Comparison of ENCODE assay signal across 25 cellular contexts in the genomic region with DNA sequence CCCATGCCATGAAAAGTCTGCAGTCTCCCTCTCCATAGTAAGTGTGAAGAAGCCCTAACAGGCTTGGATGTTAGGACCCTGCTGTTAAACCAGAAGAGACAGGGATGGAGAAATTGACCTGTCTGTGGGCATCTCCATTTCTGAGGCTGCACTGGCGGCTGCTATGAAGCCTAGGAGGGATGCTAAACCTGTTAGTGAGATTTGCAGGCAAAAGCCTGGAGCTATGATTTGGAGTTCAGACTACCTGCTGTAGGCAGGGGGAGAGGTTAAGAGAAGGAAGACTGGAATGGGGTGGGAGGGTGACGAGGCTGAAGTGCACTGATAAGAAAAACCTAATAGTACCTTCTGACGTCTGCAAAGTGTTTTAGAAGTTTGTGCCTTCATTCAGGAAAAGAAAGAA.
"Had no signal": no experiment of that assay in that cellular context is flagged by ENCODE, and none has a peak within 500 bp of the region (broad histone marks: within the 10 kb centered on the region; RNA-seq: fewer than 3 reads in every experiment).

No MANE protein-coding gene starts in this region.

- H3K27me3 Mint-ChIP-seq: activated naive CD8-positive, alpha-beta T cell had no signal

- H3K4me3 Mint-ChIP-seq: activated naive CD8-positive, alpha-beta T cell; activated T-cell treated with anti-CD3 and anti-CD28 coated beads, Interleukin-2, amount 50 U/mL, for 4 hours; stimulated activated effector memory CD8-positive, alpha-beta T cell treated with anti-CD3 and anti-CD28 coated beads, Interleukin-12 subunit alpha, Interleukin-12 subunit beta, amount 100 ng/mL, for 72 hours; stimulated activated naive CD8-positive, alpha-beta T cell treated with anti-CD3 and anti-CD28 coated beads, Interleukin-15, amount 100 ng/mL, for 72 hours; T-cell; T-helper 2 cell treated with Interferon-gamma antibody and Interleukin-4, amounts not matched to agents 5 μg/mL and 100 μg/mL, for 36 hours had no signal

- H3K36me3 ChIP-seq: adrenal gland, ascending aorta, brain microvascular endothelial cell, right lobe of liver, tibial artery, WERI-Rb-1 had no signal

- H3K27ac ChIP-seq: adrenal gland, ascending aorta, brain microvascular endothelial cell, right lobe of liver, skin epidermis, tibial artery, WERI-Rb-1 had no signal

- H3K36me3 Mint-ChIP-seq: activated naive CD8-positive, alpha-beta T cell; stimulated activated effector memory CD8-positive, alpha-beta T cell treated with anti-CD3 and anti-CD28 coated beads, Interleukin-12 subunit alpha, Interleukin-12 subunit beta, amount 100 ng/mL, for 72 hours; T-cell had no signal

- DNase-seq: activated CD4-positive, alpha-beta T cell treated with anti-CD3 and anti-CD28 coated beads for 1 hour; activated CD8-positive, alpha-beta memory T cell treated with anti-CD3 and anti-CD28 coated beads, Interleukin-2, amount 50 U/mL, for 4 hours; activated naive CD4-positive, alpha-beta T cell; activated T-cell treated with anti-CD3 and anti-CD28 coated beads, Interleukin-2, amount 50 U/mL, for 4 hours; adrenal gland; brain microvascular endothelial cell; central memory CD4-positive, alpha-beta T cell; dermis blood vessel endothelial cell; effector memory CD4-positive, alpha-beta T cell; head of caudate nucleus; kidney; posterior cingulate gyrus; right lobe of liver; stimulated activated CD4-positive, alpha-beta T cell treated with anti-CD3 and anti-CD28 coated beads, Interleukin-2, amount 100 ng/mL, for 24 hours; stimulated activated naive CD8-positive, alpha-beta T cell treated with anti-CD3 and anti-CD28 coated beads, Interleukin-15, amount 100 ng/mL, for 72 hours; T-cell; tibial artery had no signal

- H3K4me1 ChIP-seq: adrenal gland, right lobe of liver had no signal

- H3K27ac Mint-ChIP-seq: activated naive CD8-positive, alpha-beta T cell; activated T-helper 2 cell treated with anti-CD3 and anti-CD28 coated beads, Interferon-gamma antibody, Interleukin-2, Interleukin-4, amounts not matched to agents 10 μg/mL and 5 μg/mL and 100 μg/mL, durations not matched to agents 14 hours and 24 hours and 36 hours; stimulated activated effector memory CD8-positive, alpha-beta T cell treated with anti-CD3 and anti-CD28 coated beads, Interleukin-12 subunit alpha, Interleukin-12 subunit beta, amount 100 ng/mL, for 72 hours; stimulated activated naive CD8-positive, alpha-beta T cell treated with anti-CD3 and anti-CD28 coated beads, Interleukin-15, amount 100 ng/mL, for 72 hours; T-cell; T-helper 2 cell treated with Interferon-gamma antibody and Interleukin-4, amounts not matched to agents 5 μg/mL and 100 μg/mL, for 36 hours had no signal

- H3K27me3 ChIP-seq: adrenal gland, ascending aorta, brain microvascular endothelial cell, right lobe of liver, tibial artery had no signal

- H3K9me3 Mint-ChIP-seq: activated T-cell treated with anti-CD3 and anti-CD28 coated beads, Interleukin-2, amount 50 U/mL, for 4 hours; activated T-helper 2 cell treated with anti-CD3 and anti-CD28 coated beads, Interferon-gamma antibody, Interleukin-2, Interleukin-4, amounts not matched to agents 10 μg/mL and 5 μg/mL and 100 μg/mL, durations not matched to agents 14 hours and 24 hours and 36 hours; stimulated activated effector memory CD8-positive, alpha-beta T cell treated with anti-CD3 and anti-CD28 coated beads, Interleukin-12 subunit alpha, Interleukin-12 subunit beta, amount 100 ng/mL, for 72 hours; stimulated activated naive CD8-positive, alpha-beta T cell treated with anti-CD3 and anti-CD28 coated beads, Interleukin-15, amount 100 ng/mL, for 72 hours; T-cell; T-helper 2 cell treated with Interferon-gamma antibody and Interleukin-4, amounts not matched to agents 5 μg/mL and 100 μg/mL, for 36 hours had no signal

- H3K4me3 ChIP-seq: adrenal gland, ascending aorta, lung, right lobe of liver, skin epidermis, tibial artery had no signal

- H3K9me3 ChIP-seq: adrenal gland, ascending aorta, right lobe of liver, tibial artery had no signal
